1 cellular context compared by ENCODE assay signal in genomic region chr5:56909294-56910122, GRCh38.
TF ChIP-seq lines count a peak whose summit lies in the region.

Gene SETD9 (plus strand): TSS chr5:56909596. CDS start chr5:56909646, 50 bp downstream.

TF ChIP-seq in K562, 482 proteins besides CTCF, POLR2A, EP300 and RAD21 (continued from another document and continues in another):
- TF ChIP-seq ZBTB33 (CRISPR knock-in tag; IDR thresholded peaks at IDR 0.05) (0 out of 2 replicates have a peak, but pooled peaks have one; percentile 8), GATAD2B (IDR thresholded peaks at IDR 0.05; ENCODE audit: borderline replicate concordance) (0 out of 2 replicates have a peak, but pooled peaks have one; percentile 45), TOE1 (IDR thresholded peaks at IDR 0.05; ENCODE audit: borderline replicate concordance) (0 out of 2 replicates have a peak, but pooled peaks have one; percentile 21), TOE1 (CRISPR knock-in tag; IDR thresholded peaks at IDR 0.05; ENCODE audit: borderline replicate concordance, low read depth) (no peak), ZZZ3 (IDR thresholded peaks at IDR 0.05) (no peak), HCFC1 (IDR thresholded peaks at IDR 0.05; ENCODE audit: low read depth, low read length) (no peak), BHLHE40 (IDR thresholded peaks at IDR 0.05; ENCODE audit: low read length) (peak; percentile 30; the same call in 1 of the 2 replicates), PCBP2 (IDR thresholded peaks at IDR 0.05; ENCODE audit: low read depth, low read length, poor library complexity, severe bottlenecking) (no peak), RFX7 (CRISPR knock-in tag; IDR thresholded peaks at IDR 0.05) (no peak), ELF1 (tag; IDR thresholded peaks at IDR 0.05) (no peak), ELF2 (CRISPR knock-in tag; IDR thresholded peaks at IDR 0.05) (0 out of 2 replicates have a peak, but pooled peaks have one; percentile 46), CBX5 (IDR thresholded peaks at IDR 0.05; ENCODE audit: borderline replicate concordance, low read depth) (0 out of 2 replicates have a peak, but pooled peaks have one; percentile 50), CREB1 (IDR thresholded peaks at IDR 0.05) (no peak), CREB1 (CRISPR knock-in tag; IDR thresholded peaks at IDR 0.05) (peak; percentile 46; the same call in 1 of the 2 replicates), ERF (CRISPR knock-in tag; IDR thresholded peaks at IDR 0.05) (peak; percentile 14; the same call in 1 of the 2 replicates), ZNF639 (CRISPR knock-in tag; conservative IDR thresholded peaks at IDR 0.05 in 1 of 2, IDR thresholded peaks at IDR 0.05 in 1 of 2) (peak in 1 of 2 experiments; percentile 88; a peak in 2 of 4 replicates), MITF (IDR thresholded peaks at IDR 0.05) (no peak; the same call in 1 of the 2 replicates), POLR2G (IDR thresholded peaks at IDR 0.05; ENCODE audit: low read depth, low read length) (peak; percentile 92), CREBBP (IDR thresholded peaks at IDR 0.05; ENCODE audit: low read depth, low read length) (no peak), ARID4B (CRISPR knock-in tag; IDR thresholded peaks at IDR 0.05) (peak; percentile 82), LCOR (CRISPR knock-in tag; IDR thresholded peaks at IDR 0.05) (0 out of 2 replicates have a peak, but pooled peaks have one; percentile 57), E2F5 (CRISPR knock-in tag; IDR thresholded peaks at IDR 0.05) (no peak), ZBTB9 (CRISPR knock-in tag; IDR thresholded peaks at IDR 0.05) (peak; percentile 69; the same call in 1 of the 2 replicates), AFF4 (CRISPR knock-in tag; IDR thresholded peaks at IDR 0.05) (peak; percentile 58; the same call in 1 of the 2 replicates), ZNF584 (CRISPR knock-in tag; IDR thresholded peaks at IDR 0.05; ENCODE audit: low read depth) (no peak), PURB (CRISPR knock-in tag; IDR thresholded peaks at IDR 0.05; ENCODE audit: low read depth) (no peak), SMARCA5 (IDR thresholded peaks at IDR 0.05) (no peak), PTRF (tag; IDR thresholded peaks at IDR 0.05) (no peak), RBFOX2 (IDR thresholded peaks at IDR 0.05; ENCODE audit: low read depth, low read length) (peak; percentile 91), FOXP1 (CRISPR knock-in tag; IDR thresholded peaks at IDR 0.05) (no peak; the same call in none of the 2 replicates), CREB3 (tag; conservative IDR thresholded peaks at IDR 0.05; ENCODE audit: low read depth) (no peak), HIVEP1 (CRISPR knock-in tag; IDR thresholded peaks at IDR 0.05) (no peak), SUPT5H (IDR thresholded peaks at IDR 0.05) (peak; percentile 83), THAP12 (CRISPR knock-in tag; IDR thresholded peaks at IDR 0.05) (peak; percentile 65), CCNT2 (IDR thresholded peaks at IDR 0.05; ENCODE audit: borderline replicate concordance, extremely low read depth, insufficient read length, low read depth, low read length) (peak; percentile 61), ZNF121 (CRISPR knock-in tag; conservative IDR thresholded peaks at IDR 0.05) (no peak), ZBTB26 (CRISPR knock-in tag; IDR thresholded peaks at IDR 0.05) (no peak), RB1 (IDR thresholded peaks at IDR 0.05; ENCODE audit: low read depth) (peak; percentile 88)
